In the genomic region with DNA sequence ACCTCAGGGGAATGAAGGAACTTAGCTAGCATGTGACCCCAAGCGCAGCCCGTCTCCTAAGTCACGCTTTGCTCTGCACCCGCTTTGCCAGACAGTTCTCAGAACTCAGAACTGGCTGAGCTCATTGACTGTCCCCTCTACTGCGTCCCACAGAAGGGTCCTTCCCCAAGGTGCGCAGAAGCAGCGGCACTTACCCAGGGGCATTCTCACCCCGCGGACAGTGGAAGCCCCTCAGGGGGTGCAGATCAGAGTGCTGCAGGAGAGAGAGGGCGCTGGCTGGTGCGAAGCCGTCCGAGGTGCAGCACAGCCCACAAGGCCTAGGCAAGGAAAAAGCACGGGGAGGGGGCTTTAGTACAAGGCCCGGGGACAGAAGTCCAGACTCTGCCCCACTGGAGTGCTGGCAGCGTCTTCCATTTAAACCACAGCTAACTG, we compare ENCODE assay signal across 8 cellular contexts. TPM values are rescaled to one million over a fixed set of nuclear protein-coding genes. Genes with fewer than 3 reads are reported as not detected.
DNase-seq lines count a peak whose midpoint lies in the region; ATAC-seq and TF ChIP-seq lines count a peak whose summit lies in the region.

No MANE protein-coding gene starts in this region.

- H3K9ac ChIP-seq in colonic mucosa (ENCODE audit: low read depth in 2 of 2, low read length in 2 of 2) = peak overlapping the region; percentile 89 to 90

- no peaks in the 10 kb centered on the region for H3K9me3 ChIP-seq in T-helper 17 cell (ENCODE audit: control insufficient read depth, low read length, poor library complexity, severe bottlenecking)
- H3K9me3 ChIP-seq in colonic mucosa = no peaks in the 10 kb centered on the region
- peaks cover 0 to 5% (median 0%) of the 10 kb centered on the region in 3 donors for H3K9me3 ChIP-seq in tibial artery

- H3K4me3 ChIP-seq in colonic mucosa (peak overlapping the region; percentile 94), tibial artery (peak overlapping the region; percentile 59 to 87)

- DNase-seq in stimulated activated CD8-positive, alpha-beta memory T cell treated with anti-CD3 and anti-CD28 coated beads, Interleukin-12 subunit alpha, Interleukin-12 subunit beta, amount 100 ng/mL, for 4 hours (ENCODE audit: low read depth) = peak; percentile 6
- DNase-seq in stimulated activated CD8-positive, alpha-beta memory T cell treated with anti-CD3 and anti-CD28 coated beads, Interleukin-4, amount 100 ng/mL, for 48 hours = no peak
- DNase-seq in T-helper 17 cell (peak in 1 of 3 donors; percentile 8), colonic mucosa (no peak), lung microvascular endothelial cell (ENCODE audit: low read depth in 2 of 2) (peak; percentile 28 to 47), tibial artery (no peak), NCI-H69 (lab: John Stamatoyannopoulos, UW) (no peak), GDM1 (lab: John Stamatoyannopoulos, UW) (no peak)

- H3K4me3 Mint-ChIP-seq in T-helper 17 cell = peak overlapping the region; percentile 91

- peaks cover 9% of the 10 kb centered on the region for H3K4me1 ChIP-seq in colonic mucosa
- H3K4me1 ChIP-seq in tibial artery = peaks cover 0 to 17% (median 11%) of the 10 kb centered on the region in 4 donors

- TF ChIP-seq CTCF in colonic mucosa (IDR thresholded peaks at IDR 0.05) = no peak
- TF ChIP-seq CTCF in tibial artery (IDR thresholded peaks at IDR 0.05) = no peak

- peak overlapping the region; percentile 94 for H3K27ac Mint-ChIP-seq in T-helper 17 cell

- H3K4me1 Mint-ChIP-seq in T-helper 17 cell = peaks cover 31% of the 10 kb centered on the region

- H3K27me3 ChIP-seq in colonic mucosa (no peaks in the 10 kb centered on the region), tibial artery (peaks cover 0 to 3% of the 10 kb centered on the region in 2 donors)

- ATAC-seq in T-helper 17 cell = peak; percentile 35

- H3K36me3 ChIP-seq in colonic mucosa (peaks cover 3% of the 10 kb centered on the region), tibial artery (peaks cover 42 to 44% (median 43%) of the 10 kb centered on the region in 3 donors)

- peaks cover 15% of the 10 kb centered on the region for H3K27me3 Mint-ChIP-seq in T-helper 17 cell

- H3K27ac ChIP-seq in colonic mucosa = peak overlapping the region; percentile 77
- peak overlapping the region; percentile 80 to 81 for H3K27ac ChIP-seq in tibial artery

- intact Hi-C loops in colonic mucosa (cut with DNase I) (no loop called here), tibial artery (cut with DNase I; ENCODE audit: low total_unique reads) (no loop called here)

- H3K36me3 Mint-ChIP-seq in T-helper 17 cell (ENCODE audit: low read depth) = peaks cover 5% of the 10 kb centered on the region

RNA-seq across cellular contexts. Expression of a gene that starts 0.8 kb away (rescaled TPM):
- total RNA-seq in T-helper 17 cell (10 to 100 TPM; 69.2 to 99.4 TPM), colonic mucosa (10 to 100 TPM; 21.8 to 36.4 TPM), lung microvascular endothelial cell (3.1 and 4.0 TPM in 2 replicates)

RNA-seq across cellular contexts. Expression of a gene that starts 38.3 kb away (rescaled TPM):
- total RNA-seq in T-helper 17 cell (10 to 100 TPM; 42.1 to 45.2 TPM), colonic mucosa (10 to 100 TPM; 30.5 to 33.7 TPM), lung microvascular endothelial cell (13.9 and 14.8 TPM in 2 replicates)

Comparison
In these comparisons a context has a peak if more than half of its experiments do, and no peak if none do; other contexts are left out.
1. DNase-seq: peak in stimulated activated CD8-positive, alpha-beta memory T cell treated with anti-CD3 and anti-CD28 coated beads, Interleukin-12 subunit alpha, Interleukin-12 subunit beta, amount 100 ng/mL, for 4 hours (single experiment) and lung microvascular endothelial cell (2 of 2); none in stimulated activated CD8-positive, alpha-beta memory T cell treated with anti-CD3 and anti-CD28 coated beads, Interleukin-4, amount 100 ng/mL, for 48 hours (single experiment), colonic mucosa (single experiment), tibial artery (0 of 2), NCI-H69 (single experiment) and GDM1 (single experiment).